In genomic region chr3:167406876-167407492, GRCh38 we compare ENCODE assay signal across 8 cellular contexts. TPM values are rescaled to one million over a fixed set of nuclear protein-coding genes. Genes with fewer than 3 reads are reported as not detected.
DNase-seq lines count a peak whose midpoint lies in the region; ATAC-seq, FAIRE-seq and TF ChIP-seq lines count a peak whose summit lies in the region.

No MANE protein-coding gene starts in this region.

- TF ChIP-seq CTCF in bronchial epithelial cell (IDR thresholded peaks at IDR 0.05; ENCODE audit: insufficient read depth, low read length, severe bottlenecking), result peak; percentile 39

- no peaks in the 10 kb centered on the region for H3K27me3 ChIP-seq in bronchial epithelial cell (ENCODE audit: control insufficient read depth, insufficient read depth, low read length)

- no peak for FAIRE-seq in bronchial epithelial cell (lab: Jason Lieb, UNC)

- H3K4me3 ChIP-seq in bronchial epithelial cell (ENCODE audit: low read depth, low read length), result no peak overlapping the region

- DNase-seq in DMS 273 treated with DMSO at 0.1 percent for 48 hours (lab: John Stamatoyannopoulos, UW) (peak; percentile 26), NCI-H526 (lab: John Stamatoyannopoulos, UW) (peak; percentile 50 to 77), bronchial epithelial cell (ENCODE audit: low read depth) (peak; percentile 77), left kidney (ENCODE audit: low read depth, low spot score) (peak; percentile 74)
- DNase-seq in activated naive CD4-positive, alpha-beta T cell treated with anti-CD3 and anti-CD28 coated beads, Interleukin-2, amount 50 U/mL, for 16 hours, result no peak

- no peaks in the 10 kb centered on the region for H3K36me3 ChIP-seq in bronchial epithelial cell (ENCODE audit: control insufficient read depth, insufficient read depth, low read length)

- ATAC-seq in HG02884 (IDR thresholded peaks at IDR 0.05; ENCODE audit: unreplicated experiment) (peak; percentile 64), GM21526 (IDR thresholded peaks at IDR 0.05; ENCODE audit: low FRiP score, unreplicated experiment) (no peak), GM18873 (IDR thresholded peaks at IDR 0.05; ENCODE audit: low FRiP score, unreplicated experiment) (no peak)

RNA-seq across cellular contexts. Expression of gene ZBBX, which starts 26.9 kb away (rescaled TPM):
- under 0.01 TPM in 1 of 2 replicates, not detected in the other for total RNA-seq in bronchial epithelial cell
